Comparison of ENCODE assay signal across 18 cellular contexts in genomic region chr2:83596592-83597339, GRCh38.
A peak's percentile ranks its signal among the peaks of the same experiment; 100 is the strongest.
DNase-seq lines count a peak whose midpoint lies in the region; ATAC-seq and TF ChIP-seq lines count a peak whose summit lies in the region.
"Had no signal": no experiment of that assay in that cellular context is flagged by ENCODE, and none has a peak within 500 bp of the region (broad histone marks: within the 10 kb centered on the region; RNA-seq: fewer than 3 reads in every experiment).

No MANE protein-coding gene starts in this region.

- no peak overlapping the region for H3K27ac ChIP-seq in WERI-Rb-1

- no peak overlapping the region for H3K4me3 ChIP-seq in WERI-Rb-1 (ENCODE audit: low read depth, low read length)

- TF ChIP-seq CTCF in WERI-Rb-1 (IDR thresholded peaks at IDR 0.05; ENCODE audit: low read depth, low read length) (no peak), type B pancreatic cell (conservative IDR thresholded peaks at IDR 0.05) (no peak)

- peaks cover 3% of the 10 kb centered on the region for H3K27me3 Mint-ChIP-seq in type B pancreatic cell
- H3K27me3 Mint-ChIP-seq: CD4-positive, alpha-beta memory T cell had no signal

- peak overlapping the region; percentile 21 for H3K27ac Mint-ChIP-seq in type B pancreatic cell
- H3K27ac Mint-ChIP-seq: CD4-positive, alpha-beta memory T cell; HFFc6 had no signal

- no peak for ATAC-seq in GM18505 (IDR thresholded peaks at IDR 0.05; ENCODE audit: unreplicated experiment)
- no peak for ATAC-seq in HG03342 (IDR thresholded peaks at IDR 0.05; ENCODE audit: unreplicated experiment)

- no peak for TF ChIP-seq POLR2A in GM18505 (IDR thresholded peaks at IDR 0.05; ENCODE audit: borderline replicate concordance, extremely low read depth, insufficient read depth, insufficient read length)

- H3K36me3 ChIP-seq in WERI-Rb-1 = no peaks in the 10 kb centered on the region
- H3K36me3 ChIP-seq: BE2C had no signal

- peaks cover 4% of the 10 kb centered on the region for H3K9me3 Mint-ChIP-seq in type B pancreatic cell

- peaks cover 17% of the 10 kb centered on the region for H3K4me1 Mint-ChIP-seq in type B pancreatic cell (ENCODE audit: unreplicated experiment)
- H3K4me1 Mint-ChIP-seq: CD4-positive, alpha-beta memory T cell had no signal

- H3K27me3 ChIP-seq in WERI-Rb-1 (ENCODE audit: insufficient read depth, low read depth, severe bottlenecking) = no peaks in the 10 kb centered on the region
- H3K27me3 ChIP-seq: BE2C had no signal

- no peaks in the 10 kb centered on the region for H3K9me3 ChIP-seq in WERI-Rb-1 (ENCODE audit: severe bottlenecking)
- H3K9me3 ChIP-seq: BE2C had no signal

- H3K36me3 Mint-ChIP-seq in type B pancreatic cell = no peaks in the 10 kb centered on the region
- H3K36me3 Mint-ChIP-seq: CD4-positive, alpha-beta memory T cell had no signal

- no peak overlapping the region for H3K4me3 Mint-ChIP-seq in type B pancreatic cell
- H3K4me3 Mint-ChIP-seq: CD4-positive, alpha-beta memory T cell; HFFc6 had no signal

- DNase-seq in GM03348 (ENCODE audit: low spot score) = peak; percentile 26
- DNase-seq in WERI-Rb-1 = peak; percentile 44
- DNase-seq in myocyte (ENCODE audit: low read depth) = peak; percentile 21
- no peak for DNase-seq in type B pancreatic cell (ENCODE audit: extremely low spot score, unreplicated experiment)
- DNase-seq in Ammon's horn (ENCODE audit: low spot score) = no peak
- DNase-seq: BE2C; CD4-positive, alpha-beta memory T cell; DMS79; HFFc6; NCI-H1436; NCI-H2029 treated with DMSO at 0.1 percent for 48 hours; NCI-H2171 treated with DMSO at 0.1 percent for 48 hours; NCI-H748 treated with DMSO at 0.1 percent for 48 hours; OCI-M1; RPMI8226; SW 1271 had no signal

Comparison
In these comparisons a context has a peak if more than half of its experiments do, and no peak if none do; other contexts are left out.
1. DNase-seq: peak in GM03348 (single experiment), WERI-Rb-1 (single experiment) and myocyte (single experiment); none in type B pancreatic cell (single experiment) and Ammon's horn (single experiment).